8 cellular contexts compared by ENCODE assay signal in genomic region chr3:43699864-43700263, GRCh38. TPM values are rescaled to one million over a fixed set of nuclear protein-coding genes. Genes with fewer than 3 reads are reported as not detected.
DNase-seq lines count a peak whose midpoint lies in the region; ATAC-seq and TF ChIP-seq lines count a peak whose summit lies in the region.

No MANE protein-coding gene starts in this region.

- peak; percentile 17 for TF ChIP-seq CTCF in AG04449 (IDR thresholded peaks at IDR 0.05; ENCODE audit: insufficient read depth, low read length, missing control alignments)

- CTCF ChIA-PET in AG04449 (lab: Yijun Ruan, JAX) = no interaction called here

- POLR2A ChIA-PET in AG04449 (lab: Yijun Ruan, JAX) = interaction anchor here (0.7 kb wide), 1 partner anchor 34 kb away, joined by 3 read pairs; no protein-coding TSS in a partner anchor

- no peak for DNase-seq in AG04449 (ENCODE audit: low read depth, low spot score)
- peak; percentile 30 to 79 for DNase-seq in T47D (ENCODE audit: low read depth in 1 of 2, low spot score in 1 of 2)
- DNase-seq in occipital lobe (lab: John Stamatoyannopoulos, UW) = no peak
- no peak for DNase-seq in NCI-H526 treated with DMSO at 0.1 percent for 48 hours (lab: John Stamatoyannopoulos, UW)
- no peak for DNase-seq in pons (ENCODE audit: low spot score)

- H3K4me3 ChIP-seq in AG04449 (ENCODE audit: low read depth, low read length) = no peak overlapping the region

- in situ Hi-C loops in T47D (cut with HindIII; ENCODE audit: low pct_unique_long_range_greater_than_20kb, low sequenced_read_pairs) = no loop called here

- peak; percentile 77 for ATAC-seq in GM19035 (IDR thresholded peaks at IDR 0.05; ENCODE audit: unreplicated experiment)
- ATAC-seq in HG03342 (IDR thresholded peaks at IDR 0.05; ENCODE audit: unreplicated experiment) = peak; percentile 72
- ATAC-seq in HG03039 (IDR thresholded peaks at IDR 0.05; ENCODE audit: unreplicated experiment) = no peak

RNA-seq across cellular contexts. Expression of gene ABHD5, which starts 9.1 kb away (rescaled TPM):
- 27.8 TPM for total RNA-seq in occipital lobe

Comparison
In these comparisons a context has a peak if more than half of its experiments do, and no peak if none do; other contexts are left out.
1. DNase-seq: peak in T47D (2 of 2); none in AG04449 (single experiment), occipital lobe (single experiment), NCI-H526 treated with DMSO at 0.1 percent for 48 hours (single experiment) and pons (single experiment).